29 cellular contexts compared by ENCODE assay signal in genomic region chr7:87689374-87689773, GRCh38.
"Had no signal": no experiment of that assay in that cellular context is flagged by ENCODE, and none has a peak within 500 bp of the region (broad histone marks: within the 10 kb centered on the region; RNA-seq: fewer than 3 reads in every experiment).

No MANE protein-coding gene starts in this region.

- H3K4me1 ChIP-seq: ascending aorta had no signal

- FAIRE-seq: bronchial epithelial cell had no signal

- DNase-seq: activated B cell treated with CpG ODN at 0.5 μM for 24 hours; activated CD4-positive, alpha-beta memory T cell treated with anti-CD3 and anti-CD28 coated beads for 36 hours; activated CD4-positive, alpha-beta T cell treated with anti-CD3 and anti-CD28 coated beads for 4 hours; activated CD4-positive, alpha-beta T cell treated with anti-CD3 and anti-CD28 coated beads, Interleukin-2, amount 10 ng/mL, durations not matched to agents 24 days and 14 days; activated CD4-positive, alpha-beta T cell treated with anti-CD3 and anti-CD28 coated beads, Interleukin-2, amount 50 U/mL, for 1 hour; activated CD4-positive, alpha-beta T cell treated with anti-CD3 and anti-CD28 coated beads, Interleukin-2, amount 50 U/mL, for 4 hours; activated CD4-positive, CD25-positive, alpha-beta regulatory T cell treated with anti-CD3 and anti-CD28 coated beads, Interleukin-2, amount 50 U/mL, for 72 hours; activated CD8-positive, alpha-beta memory T cell treated with anti-CD3 and anti-CD28 coated beads, Interleukin-2, amount 50 U/mL, for 4 hours; activated CD8-positive, alpha-beta T cell treated with anti-CD3 and anti-CD28 coated beads for 36 hours; activated effector memory CD4-positive, alpha-beta T cell treated with Interleukin-2 at 50 U/mL for 16 hours; activated gamma-delta T cell; activated naive CD4-positive, alpha-beta T cell treated with anti-CD3 and anti-CD28 coated beads, Interleukin-2, amount 10 ng/mL, durations not matched to agents 7 days and 5 days; activated naive CD4-positive, alpha-beta T cell treated with Interleukin-2 at 50 U/mL for 16 hours; activated naive CD8-positive, alpha-beta T cell treated with anti-CD3 and anti-CD28 coated beads, Interleukin-2, amount 10 ng/mL, durations not matched to agents 7 days and 5 days; activated naive CD8-positive, alpha-beta T cell treated with anti-CD3 and anti-CD28 coated beads, Interleukin-2, amount 50 U/mL, for 24 hours; activated T-cell treated with anti-CD3 and anti-CD28 coated beads for 4 hours; activated T-cell treated with anti-CD3 and anti-CD28 coated beads, Interleukin-2, amount 50 U/mL, for 1 hour; activated T-cell treated with anti-CD3 and anti-CD28 coated beads, Interleukin-2, amount 50 U/mL, for 4 hours; amygdala; anterior cingulate cortex; caudate nucleus; cerebellar nuclear complex; T-helper 1 cell; T-helper 2 cell; T-helper 9 cell had no signal

- H3K4me3 ChIP-seq: ascending aorta, cardiac muscle cell had no signal

- ATAC-seq: activated CD8-positive, alpha-beta T cell treated with anti-CD3 and anti-CD28 coated beads for 36 hours; activated naive CD8-positive, alpha-beta T cell treated with anti-CD3 and anti-CD28 coated beads, Interleukin-2, amount 50 U/mL, for 24 hours; activated T-cell treated with anti-CD3 and anti-CD28 coated beads, Interleukin-2, amount 50 U/mL, for 4 hours had no signal

- H3K27me3 ChIP-seq: ascending aorta, cardiac muscle cell had no signal

- H3K27ac ChIP-seq: ascending aorta, cardiac muscle cell, VCaP had no signal

- H3K36me3 ChIP-seq: ascending aorta, cardiac muscle cell had no signal

- H3K9me3 ChIP-seq: ascending aorta had no signal
